Comparison of ENCODE assay signal across 8 cellular contexts in the genomic region with DNA sequence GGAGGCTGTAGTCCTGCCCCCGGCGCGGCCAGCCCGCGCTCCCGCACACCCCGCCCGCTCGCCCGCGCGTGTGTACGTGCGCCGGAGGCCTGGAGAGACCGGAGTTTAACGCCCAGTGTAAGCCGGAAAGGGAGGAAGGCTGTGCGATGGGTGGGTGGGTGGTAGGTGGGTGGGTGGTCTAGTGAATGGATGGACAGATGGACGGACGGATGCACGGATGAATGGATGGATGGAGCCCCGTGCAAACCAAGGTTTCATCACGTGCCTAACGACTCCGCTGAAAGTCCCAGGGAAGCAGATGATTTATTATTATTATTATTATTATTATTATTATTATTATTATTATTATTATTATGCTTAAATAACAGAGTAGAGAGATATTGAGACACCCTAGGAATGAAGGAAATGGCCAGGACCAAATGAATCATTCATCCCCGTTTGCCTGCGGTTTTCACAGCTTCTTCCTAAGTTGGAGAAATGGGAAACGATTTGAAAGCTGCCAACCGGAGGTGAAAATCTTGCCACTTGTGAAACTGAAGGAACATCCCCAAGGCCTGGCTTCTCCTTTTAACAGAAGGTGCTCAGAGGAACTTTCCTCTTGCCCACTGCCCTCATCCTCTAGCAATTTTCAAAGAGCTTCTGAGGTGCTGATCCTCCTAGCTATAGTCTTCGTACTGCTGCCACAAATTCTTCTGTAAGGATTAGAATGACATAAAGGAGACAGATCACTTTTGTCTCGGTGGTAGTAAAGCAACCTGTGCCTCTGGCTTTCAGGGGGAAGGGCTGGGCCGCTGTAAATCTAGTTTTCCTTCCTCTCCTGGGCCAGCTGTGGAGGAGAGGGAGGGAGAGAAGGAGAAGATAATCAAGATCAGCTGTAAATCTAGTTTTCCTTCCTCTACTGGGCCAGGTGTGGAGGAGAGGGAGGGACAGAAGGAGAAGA. TPM values are rescaled to one million over a fixed set of nuclear protein-coding genes. Genes with fewer than 3 reads are reported as not detected.
DNase-seq lines count a peak whose midpoint lies in the region; ATAC-seq and TF ChIP-seq lines count a peak whose summit lies in the region.
"Had no signal": no experiment of that assay in that cellular context is flagged by ENCODE, and none has a peak within 500 bp of the region (broad histone marks: within the 10 kb centered on the region; RNA-seq: fewer than 3 reads in every experiment).

No MANE protein-coding gene starts in this region.

- H3K4me3 ChIP-seq in GM08714 (ENCODE audit: low read length) (peak overlapping the region; percentile 37), SJCRH30 (peak overlapping the region; percentile 59), fibroblast of villous mesenchyme (ENCODE audit: low read depth, low read length) (peak overlapping the region; percentile 31), skeletal muscle cell (ENCODE audit: low read depth, low read length) (peak overlapping the region; percentile 61)

- H3K36me3 ChIP-seq in SJCRH30, result no peaks in the 10 kb centered on the region

- no peak overlapping the region for H3K27ac ChIP-seq in SJCRH30
- H3K27ac ChIP-seq: RWPE1 had no signal

- H3K4me1 ChIP-seq in SJCRH30, result no peaks in the 10 kb centered on the region

- H3K9me3 ChIP-seq in SJCRH30 (replicated peaks), result no peaks in the 10 kb centered on the region

- TF ChIP-seq CTCF in fibroblast of villous mesenchyme (IDR thresholded peaks at IDR 0.05; ENCODE audit: insufficient read depth, low read depth, low read length), result no peak

- no peak for DNase-seq in SJCRH30
- no peak for DNase-seq in fibroblast of villous mesenchyme (ENCODE audit: low read depth)
- DNase-seq in skeletal muscle cell (ENCODE audit: low read depth), result no peak
- DNase-seq in stimulated activated CD8-positive, alpha-beta memory T cell treated with anti-CD3 and anti-CD28 coated beads, Interleukin-4, amount 100 ng/mL, for 48 hours, result no peak
- DNase-seq in NAMALWA (ENCODE audit: low spot score), result no peak

- 0 out of 2 replicates have a peak, but pooled peaks cover 5% of the 10 kb centered on the region for H3K27me3 ChIP-seq in SJCRH30

- no peak for ATAC-seq in GM19324 (IDR thresholded peaks at IDR 0.05; ENCODE audit: low FRiP score, unreplicated experiment)

RNA-seq across cellular contexts. Expression of gene RGS7, which starts 0.6 kb away (rescaled TPM):
- 0.16 TPM in 1 of 2 replicates, not detected in the other for total RNA-seq in SJCRH30 (2014; rRNA removed; shearing (Covaris generic))
- under 0.01 and 0.43 TPM in 2 replicates for total RNA-seq in fibroblast of villous mesenchyme
